In the genomic region with DNA sequence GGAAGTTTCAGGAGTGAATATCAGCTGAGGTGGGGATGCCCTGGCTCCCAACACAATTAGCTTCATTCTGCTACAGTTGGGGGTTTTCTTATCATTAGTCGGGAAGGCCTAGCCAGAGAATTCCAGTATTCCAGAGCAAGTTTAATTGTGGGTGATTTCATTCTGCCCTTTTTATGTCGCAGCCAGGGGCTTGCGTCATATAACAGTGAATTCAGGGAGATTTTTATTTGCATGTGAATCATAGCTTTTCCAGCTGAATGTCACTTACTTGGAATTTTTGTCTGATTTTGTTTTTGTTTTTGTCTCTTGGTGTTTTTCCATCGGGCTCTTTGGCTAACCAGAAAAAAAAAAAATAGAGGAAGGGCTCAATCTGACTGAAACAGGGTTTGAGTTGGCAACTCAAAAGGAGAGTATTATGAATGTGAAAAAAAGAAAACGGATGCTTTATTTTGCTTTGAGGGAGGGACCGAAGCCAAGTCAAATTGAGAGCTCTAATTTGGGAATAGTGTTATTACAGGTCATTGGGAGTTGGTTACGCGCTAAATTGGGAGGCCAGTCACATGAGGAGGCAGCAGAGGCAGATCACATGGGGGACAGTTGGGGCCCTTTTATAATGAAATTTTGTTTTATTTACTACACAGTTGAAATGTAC, we compare ENCODE assay signal across 8 cellular contexts.
A peak's percentile ranks its signal among the peaks of the same experiment; 100 is the strongest.
DNase-seq lines count a peak whose midpoint lies in the region; ATAC-seq and TF ChIP-seq lines count a peak whose summit lies in the region.

No MANE protein-coding gene starts in this region.

- 17 to 20% (median 19%) methylated on average over 8 of the region's 8 CpGs for WGBS in psoas muscle, 3 donors

- H3K27me3 ChIP-seq in adipocyte (replicated peaks; ENCODE audit: control insufficient read depth, insufficient read depth, low read length) (no peaks in the 10 kb centered on the region), psoas muscle (ENCODE audit: insufficient read depth in 3 of 3, low read length in 2 of 3) (no peaks in the 10 kb centered on the region)

- H3K9ac ChIP-seq in adipocyte (ENCODE audit: low read length): peak overlapping the region; percentile 61

- no peak for TF ChIP-seq CTCF in psoas muscle (IDR thresholded peaks at IDR 0.05)

- DNase-seq in AG08396 (ENCODE audit: low spot score): peak; percentile 33
- DNase-seq in adipocyte (ENCODE audit: low read depth): peak; percentile 91
- DNase-seq in foreskin melanocyte: peak; percentile 89
- peak; percentile 46 to 68 for DNase-seq in psoas muscle
- no peak for DNase-seq in NK-92 (lab: John Stamatoyannopoulos, UW; ENCODE audit: unreplicated experiment)
- DNase-seq in NCI-H510A (lab: John Stamatoyannopoulos, UW): no peak

- no peaks in the 10 kb centered on the region for H3K36me3 ChIP-seq in adipocyte (ENCODE audit: control insufficient read depth, insufficient read depth, low read length, severe bottlenecking)
- H3K36me3 ChIP-seq in psoas muscle (ENCODE audit: insufficient read depth in 1 of 2, low read depth in 1 of 2): no peaks in the 10 kb centered on the region

- H3K9me3 ChIP-seq in adipocyte (ENCODE audit: control insufficient read depth, low read length): no peaks in the 10 kb centered on the region
- H3K9me3 ChIP-seq in psoas muscle: no peaks in the 10 kb centered on the region

- H3K4me3 ChIP-seq in adipocyte (ENCODE audit: low read length) (peak overlapping the region; percentile 57), psoas muscle (peak overlapping the region; percentile 12)

- peak; percentile 36 to 78 (median 64) for ATAC-seq in psoas muscle
- ATAC-seq in HG03439 (IDR thresholded peaks at IDR 0.05; ENCODE audit: unreplicated experiment): no peak
- no peak for ATAC-seq in HG03139 (IDR thresholded peaks at IDR 0.05; ENCODE audit: unreplicated experiment)

- H3K4me1 ChIP-seq in adipocyte (ENCODE audit: control insufficient read depth, insufficient read depth, low read length) (peaks cover 44% of the 10 kb centered on the region), psoas muscle (peaks cover 49% of the 10 kb centered on the region)

- H3K27ac ChIP-seq in psoas muscle: peak overlapping the region; percentile 88

- intact Hi-C loops in psoas muscle (cut with DNase I): loop anchor here in 1 of 2 donors (2.0 kb wide), 1 partner anchor 34 kb away; no protein-coding TSS in a partner anchor

Comparison
In these comparisons a context has a peak if more than half of its experiments do, and no peak if none do; other contexts are left out.
1. DNase-seq: peak in AG08396 (single experiment), adipocyte (single experiment), foreskin melanocyte (single experiment) and psoas muscle (2 of 2); none in NK-92 (single experiment) and NCI-H510A (single experiment).
2. ATAC-seq: peak in psoas muscle (4 of 4); none in HG03439 (single experiment) and HG03139 (single experiment).